In the genomic region with DNA sequence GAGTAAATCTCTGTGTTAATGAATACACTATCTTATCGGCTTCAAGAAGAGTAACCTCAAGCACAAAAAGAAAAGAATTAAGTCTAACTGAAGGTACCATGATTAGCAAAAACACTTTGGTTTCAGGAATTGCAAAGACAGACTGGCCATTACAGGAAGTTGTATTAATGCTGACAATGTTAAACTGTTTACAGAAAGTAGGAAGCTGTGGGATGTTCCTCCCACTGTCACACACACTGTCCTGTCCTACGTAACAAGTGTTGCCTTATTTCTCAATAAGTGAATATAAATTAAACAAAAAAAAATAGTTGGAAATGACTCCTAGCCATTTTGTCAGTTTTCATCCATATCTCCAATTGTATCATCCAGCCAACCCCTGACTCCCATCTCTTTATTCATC, we compare ENCODE assay signal across 1 cellular context.
TF ChIP-seq lines count a peak whose summit lies in the region.

No MANE protein-coding gene starts in this region.

TF ChIP-seq in IMR-90, 13 proteins besides CTCF, POLR2A, EP300 and RAD21:
- TF ChIP-seq MAFK (IDR thresholded peaks at IDR 0.05; ENCODE audit: low read depth, low read length) (peak; percentile 83), CEBPB (IDR thresholded peaks at IDR 0.05; ENCODE audit: low read depth, low read length) (0 out of 2 replicates have a peak, but pooled peaks have one; percentile 16), BHLHE40 (IDR thresholded peaks at IDR 0.05; ENCODE audit: low read depth, low read length) (no peak), SMC3 (IDR thresholded peaks at IDR 0.05; ENCODE audit: low read depth, low read length) (no peak)
